In the genomic region with DNA sequence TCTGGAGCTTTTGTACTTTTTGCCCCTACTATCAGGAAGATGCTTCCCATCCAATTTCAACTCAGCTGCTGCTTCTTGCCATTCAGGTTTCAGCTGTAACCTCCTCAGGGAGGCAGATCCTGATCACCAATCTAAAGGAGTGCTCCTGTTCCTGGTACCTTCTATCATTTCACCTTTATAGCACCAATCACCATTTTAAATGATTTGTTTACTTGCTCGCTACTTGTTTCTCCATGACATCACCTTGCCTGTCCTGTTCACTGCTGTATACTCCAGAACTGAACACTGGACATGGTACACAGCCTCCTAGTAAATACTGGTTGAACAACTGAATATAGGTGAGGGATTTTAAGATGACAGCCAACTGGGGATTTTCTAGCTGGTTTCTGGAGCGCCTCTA, we compare ENCODE assay signal across 22 cellular contexts.
DNase-seq lines count a peak whose midpoint lies in the region; ATAC-seq and TF ChIP-seq lines count a peak whose summit lies in the region.
"Had no signal": no experiment of that assay in that cellular context is flagged by ENCODE, and none has a peak within 500 bp of the region (broad histone marks: within the 10 kb centered on the region; RNA-seq: fewer than 3 reads in every experiment).

No MANE protein-coding gene starts in this region.

- no peaks in the 10 kb centered on the region for H3K4me1 Mint-ChIP-seq in neural crest cell
- H3K4me1 Mint-ChIP-seq: B cell had no signal

- H3K27ac ChIP-seq in DND-41 (ENCODE audit: low read length) = peak overlapping the region; percentile 25; the same call in 1 of the 2 replicates
- peak overlapping the region; percentile 21; the same call in 1 of the 2 replicates for H3K27ac ChIP-seq in VCaP
- H3K27ac ChIP-seq: 22Rv1; A549; BLaER1 treated with 17β-estradiol and CSF1 and Interleukin-3, amounts not matched to agents 10 nM and 100 nM; C4-2B had no signal

- no peaks in the 10 kb centered on the region for H3K9me3 Mint-ChIP-seq in neural crest cell
- H3K9me3 Mint-ChIP-seq: CD4-positive, alpha-beta T cell; CD8-positive, alpha-beta T cell had no signal

- H3K27me3 Mint-ChIP-seq in neural crest cell (ENCODE audit: low read depth) = no peaks in the 10 kb centered on the region
- H3K27me3 Mint-ChIP-seq: B cell; CD4-positive, alpha-beta T cell had no signal

- H3K79me2 ChIP-seq in DND-41 (ENCODE audit: insufficient read depth, low read length) = no peaks in the 10 kb centered on the region

- H2AFZ ChIP-seq in DND-41 (ENCODE audit: low read depth, low read length) = no peak overlapping the region

- H3K36me3 Mint-ChIP-seq in neural crest cell (ENCODE audit: low read depth) = no peaks in the 10 kb centered on the region
- H3K36me3 Mint-ChIP-seq: CD8-positive, alpha-beta T cell had no signal

- intact Hi-C loops in mucosa of descending colon (cut with DNase I, micrococcal nuclease) = no loop called here

- DNase-seq in DND-41 = no peak
- DNase-seq in mucosa of descending colon = peak in 1 of 3 donors; percentile 2
- no peak for DNase-seq in neural crest cell (ENCODE audit: low read depth, low spot score)
- no peak for DNase-seq in amygdala (lab: John Stamatoyannopoulos, UW)
- no peak for DNase-seq in NCI-H69 (lab: John Stamatoyannopoulos, UW)
- no peak for DNase-seq in hepatic stellate cell (ENCODE audit: low spot score)
- DNase-seq in mucosa of gallbladder (ENCODE audit: low spot score) = no peak
- DNase-seq: AML-193; Caco-2; Calu3; CD4-positive, alpha-beta T cell; CD8-positive, alpha-beta T cell; DMS79 treated with DMSO at 0.1 percent for 48 hours; EL; GDM1 had no signal

- H3K36me3 ChIP-seq in DND-41 (ENCODE audit: insufficient read depth, low read length) (peaks cover 32% of the 10 kb centered on the region; the same call in 1 of the 2 replicates), mucosa of descending colon (ENCODE audit: low read depth) (no peaks in the 10 kb centered on the region)

- H3K4me3 ChIP-seq in DND-41 (ENCODE audit: low read depth in 1 of 2, low read length in 2 of 2) (no peak overlapping the region), mucosa of descending colon (no peak overlapping the region)
- H3K4me3 ChIP-seq: A549; BLaER1 treated with 17β-estradiol and CSF1 and Interleukin-3, amounts not matched to agents 10 nM and 100 nM; GM12878 had no signal

- H3K4me3 Mint-ChIP-seq in neural crest cell = no peak overlapping the region
- H3K4me3 Mint-ChIP-seq: B cell; CD4-positive, alpha-beta T cell; CD8-positive, alpha-beta T cell had no signal

- no peak overlapping the region for H3K4me2 ChIP-seq in DND-41 (ENCODE audit: insufficient read depth, low read length)
- H3K4me2 ChIP-seq: A549; BLaER1 treated with 17β-estradiol and CSF1 and Interleukin-3, amounts not matched to agents 10 nM and 100 nM had no signal

- no peaks in the 10 kb centered on the region for H4K20me1 ChIP-seq in DND-41 (ENCODE audit: insufficient read depth, low read length)
- H4K20me1 ChIP-seq: BLaER1 treated with 17β-estradiol and CSF1 and Interleukin-3, amounts not matched to agents 10 nM and 100 nM had no signal

- H3K27ac Mint-ChIP-seq in neural crest cell (ENCODE audit: unreplicated experiment) = peak overlapping the region; percentile 9
- H3K27ac Mint-ChIP-seq: B cell; CD4-positive, alpha-beta T cell; CD8-positive, alpha-beta T cell had no signal

- H3K9me3 ChIP-seq in DND-41 (ENCODE audit: insufficient read depth, low read length, severe bottlenecking) (no peaks in the 10 kb centered on the region), mucosa of descending colon (no peaks in the 10 kb centered on the region)
- H3K9me3 ChIP-seq: A549; BLaER1 treated with 17β-estradiol and CSF1 and Interleukin-3, amounts not matched to agents 10 nM and 100 nM; Caco-2 had no signal

- ATAC-seq in DND-41 (ENCODE audit: insufficient read depth, low read depth) (no peak), mucosa of descending colon (peak; percentile 79)
- ATAC-seq: A549; CD8-positive, alpha-beta T cell; GM12878 had no signal

- no peaks in the 10 kb centered on the region for H3K27me3 ChIP-seq in DND-41 (ENCODE audit: insufficient read depth, low read length, poor library complexity)
- H3K27me3 ChIP-seq: BLaER1 treated with 17β-estradiol and CSF1 and Interleukin-3, amounts not matched to agents 10 nM and 100 nM had no signal

- H3K9ac ChIP-seq in DND-41 (ENCODE audit: low read depth, low read length) = no peak overlapping the region
- H3K9ac ChIP-seq: BLaER1 treated with 17β-estradiol and CSF1 and Interleukin-3, amounts not matched to agents 10 nM and 100 nM had no signal

- 0 out of 2 replicates have a peak, but pooled peaks cover 1% of the 10 kb centered on the region for H3K4me1 ChIP-seq in DND-41 (ENCODE audit: insufficient read depth, low read length)
- H3K4me1 ChIP-seq in mucosa of descending colon (ENCODE audit: low read depth) = no peaks in the 10 kb centered on the region
- H3K4me1 ChIP-seq: A549, Caco-2 had no signal

- TF ChIP-seq CTCF in DND-41 (IDR thresholded peaks at IDR 0.05; ENCODE audit: borderline replicate concordance, extremely low read depth, low read length, poor library complexity, severe bottlenecking) = no peak
- no peak for TF ChIP-seq CTCF in VCaP (conservative IDR thresholded peaks at IDR 0.05)
- no peak for TF ChIP-seq CTCF in mucosa of descending colon (IDR thresholded peaks at IDR 0.05)
- no peak for TF ChIP-seq CTCF in neural crest cell (conservative IDR thresholded peaks at IDR 0.05)
